Comparison of ENCODE assay signal across 12 cellular contexts in genomic region chr17:36850794-36851193, GRCh38.
A peak's percentile ranks its signal among the peaks of the same experiment; 100 is the strongest.
DNase-seq lines count a peak whose midpoint lies in the region; TF ChIP-seq lines count a peak whose summit lies in the region.
"Had no signal": no experiment of that assay in that cellular context is flagged by ENCODE, and none has a peak within 500 bp of the region (broad histone marks: within the 10 kb centered on the region; RNA-seq: fewer than 3 reads in every experiment).

No MANE protein-coding gene starts in this region.

- H3K27ac ChIP-seq in mammary epithelial cell (ENCODE audit: insufficient read depth, low read depth, low read length) = no peak overlapping the region
- H3K27ac ChIP-seq in substantia nigra (ENCODE audit: low read depth, low read length, poor library complexity, severe bottlenecking) = no peak overlapping the region
- no peak overlapping the region for H3K27ac ChIP-seq in CD8-positive, alpha-beta memory T cell (ENCODE audit: low read depth, low read length)
- H3K27ac ChIP-seq: psoas muscle had no signal

- no peaks in the 10 kb centered on the region for H3K9me3 ChIP-seq in mammary epithelial cell (replicated peaks; ENCODE audit: insufficient read depth, low read length)
- no peaks in the 10 kb centered on the region for H3K9me3 ChIP-seq in CD8-positive, alpha-beta memory T cell (ENCODE audit: low read length)
- H3K9me3 ChIP-seq: psoas muscle had no signal

- CTCF ChIA-PET in activated CD4-positive, alpha-beta T cell treated with anti-CD3 and anti-CD28 coated beads, Interleukin-2, amount 10 ng/mL, durations not matched to agents 7 days and 5 days (lab: Charles Lee) = no interaction called here
- CTCF ChIA-PET in mammary epithelial cell (lab: Charles Lee; ENCODE audit: low non-redundant PET) = no interaction called here
- CTCF ChIA-PET in CD8-positive, alpha-beta memory T cell (lab: Charles Lee) = no interaction called here

- no peaks in the 10 kb centered on the region for H3K27me3 Mint-ChIP-seq in activated CD4-positive, alpha-beta T cell treated with anti-CD3 and anti-CD28 coated beads, Interleukin-2, amount 10 ng/mL, durations not matched to agents 24 days and 14 days
- H3K27me3 Mint-ChIP-seq in activated CD4-positive, alpha-beta T cell treated with anti-CD3 and anti-CD28 coated beads, Interleukin-2, amount 10 ng/mL, durations not matched to agents 7 days and 5 days = no peaks in the 10 kb centered on the region
- peaks cover 1 to 25% of the 10 kb centered on the region in 2 donors for H3K27me3 Mint-ChIP-seq in CD8-positive, alpha-beta memory T cell

- peaks cover 3% of the 10 kb centered on the region for H3K9me3 Mint-ChIP-seq in activated CD4-positive, alpha-beta T cell treated with anti-CD3 and anti-CD28 coated beads, Interleukin-2, amount 10 ng/mL, durations not matched to agents 24 days and 14 days
- no peaks in the 10 kb centered on the region for H3K9me3 Mint-ChIP-seq in activated CD4-positive, alpha-beta T cell treated with anti-CD3 and anti-CD28 coated beads, Interleukin-2, amount 10 ng/mL, durations not matched to agents 7 days and 5 days
- no peaks in the 10 kb centered on the region for H3K9me3 Mint-ChIP-seq in CD8-positive, alpha-beta memory T cell
- H3K9me3 Mint-ChIP-seq: effector memory CD8-positive, alpha-beta T cell; T-helper 1 cell treated with Interleukin-12 subunit alpha and Interleukin-12 subunit beta and Interleukin-4 antibody, amounts not matched to agents 30 μg/mL and 1 μg/mL, for 36 hours had no signal

- no peak for DNase-seq in activated CD4-positive, alpha-beta T cell treated with anti-CD3 and anti-CD28 coated beads, Interleukin-2, amount 10 ng/mL, durations not matched to agents 24 days and 14 days
- no peak for DNase-seq in activated CD4-positive, alpha-beta T cell treated with anti-CD3 and anti-CD28 coated beads, Interleukin-2, amount 10 ng/mL, durations not matched to agents 7 days and 5 days
- peak; percentile 72 for DNase-seq in NCI-H226
- peak; percentile 66 for DNase-seq in mammary epithelial cell
- DNase-seq in pulmonary artery endothelial cell (ENCODE audit: low read depth, low spot score) = peak; percentile 51
- DNase-seq in substantia nigra (lab: John Stamatoyannopoulos, UW) = no peak
- DNase-seq in SIG-M5 treated with dmso at 0.1 percent for 504 hours (lab: John Stamatoyannopoulos, UW; ENCODE audit: unreplicated experiment) = no peak
- DNase-seq in CD8-positive, alpha-beta memory T cell = no peak
- DNase-seq: NCI-H2107, psoas muscle had no signal

- H3K36me3 ChIP-seq in mammary epithelial cell (ENCODE audit: insufficient read depth, low read length) = no peaks in the 10 kb centered on the region
- no peaks in the 10 kb centered on the region for H3K36me3 ChIP-seq in CD8-positive, alpha-beta memory T cell (ENCODE audit: insufficient read depth, low read length)

- H2AFZ ChIP-seq in mammary epithelial cell (ENCODE audit: low read depth, low read length) = no peak overlapping the region

- in situ Hi-C loops in mammary epithelial cell (cut with MboI; ENCODE audit: low sequenced_read_pairs in 2 of 2) = no loop called here

- no peaks in the 10 kb centered on the region for H3K79me2 ChIP-seq in mammary epithelial cell (ENCODE audit: insufficient read depth, low read length)

- 44% methylated on average over 5 of the region's 5 CpGs for WGBS in mammary epithelial cell (ENCODE audit: low coverage, missing lambda C conversion rate)

- H3K9ac ChIP-seq in mammary epithelial cell (ENCODE audit: insufficient read depth, low read length) = no peak overlapping the region

- intact Hi-C loops in activated CD4-positive, alpha-beta T cell treated with anti-CD3 and anti-CD28 coated beads, Interleukin-2, amount 10 ng/mL, durations not matched to agents 24 days and 14 days (cut with micrococcal nuclease) = no loop called here
- intact Hi-C loops in mammary epithelial cell (cut with micrococcal nuclease) = loop anchor here (1.0 to 10.0 kb wide), 2 partner anchors 197 to 634 kb away; partner anchors contain the start of gene DUSP14

- H3K27me3 ChIP-seq in mammary epithelial cell (ENCODE audit: insufficient read depth, low read length) = no peaks in the 10 kb centered on the region
- H3K27me3 ChIP-seq in CD8-positive, alpha-beta memory T cell (ENCODE audit: insufficient read depth, low read length, poor library complexity, severe bottlenecking) = no peaks in the 10 kb centered on the region

- H3K4me2 ChIP-seq in mammary epithelial cell (ENCODE audit: insufficient read depth, low read depth, low read length) = peak overlapping the region; percentile 1

- POLR2A ChIA-PET in activated CD4-positive, alpha-beta T cell treated with anti-CD3 and anti-CD28 coated beads, Interleukin-2, amount 10 ng/mL, durations not matched to agents 7 days and 5 days (lab: Charles Lee) = no interaction called here
- POLR2A ChIA-PET in CD8-positive, alpha-beta memory T cell (lab: Charles Lee) = no interaction called here

- peaks cover 34% of the 10 kb centered on the region for H3K4me1 ChIP-seq in mammary epithelial cell (ENCODE audit: insufficient read depth, low read length)
- no peaks in the 10 kb centered on the region for H3K4me1 ChIP-seq in CD8-positive, alpha-beta memory T cell (ENCODE audit: insufficient read depth, low read length)
- H3K4me1 ChIP-seq: psoas muscle had no signal

- no peaks in the 10 kb centered on the region for H4K20me1 ChIP-seq in mammary epithelial cell (ENCODE audit: insufficient read depth, low read length)

- peak overlapping the region; percentile 37 for H3K27ac Mint-ChIP-seq in activated CD4-positive, alpha-beta T cell treated with anti-CD3 and anti-CD28 coated beads, Interleukin-2, amount 10 ng/mL, durations not matched to agents 24 days and 14 days
- H3K27ac Mint-ChIP-seq in activated CD4-positive, alpha-beta T cell treated with anti-CD3 and anti-CD28 coated beads, Interleukin-2, amount 10 ng/mL, durations not matched to agents 7 days and 5 days = no peak overlapping the region
- no peak overlapping the region for H3K27ac Mint-ChIP-seq in CD8-positive, alpha-beta memory T cell
- H3K27ac Mint-ChIP-seq: T-helper 1 cell treated with Interleukin-12 subunit alpha and Interleukin-12 subunit beta and Interleukin-4 antibody, amounts not matched to agents 30 μg/mL and 1 μg/mL, for 36 hours had no signal

- no peak for TF ChIP-seq CTCF in mammary epithelial cell (conservative IDR thresholded peaks at IDR 0.05 in 1 of 2, IDR thresholded peaks at IDR 0.05 in 1 of 2; ENCODE audit: extremely low read depth in 1 of 2, insufficient read depth in 1 of 2, low read depth in 1 of 2, low read length in 2 of 2)

- dilution Hi-C loops in mammary epithelial cell (cut with HindIII; ENCODE audit: low sequenced_read_pairs) = no loop called here

- no TSS peak for BruUV-seq in mammary epithelial cell (replicated peaks; lab: Mats Ljungman, UMichigan)

- H3K4me3 ChIP-seq in mammary epithelial cell (replicated peaks in 1 of 3; ENCODE audit: insufficient read depth in 1 of 3, low read depth in 2 of 3, low read length in 3 of 3) = no peak overlapping the region
- H3K4me3 ChIP-seq in CD8-positive, alpha-beta memory T cell (ENCODE audit: low read length) = no peak overlapping the region
- H3K4me3 ChIP-seq: psoas muscle had no signal

- peaks cover 26% of the 10 kb centered on the region for H3K4me1 Mint-ChIP-seq in activated CD4-positive, alpha-beta T cell treated with anti-CD3 and anti-CD28 coated beads, Interleukin-2, amount 10 ng/mL, durations not matched to agents 24 days and 14 days
- peaks cover 17% of the 10 kb centered on the region for H3K4me1 Mint-ChIP-seq in activated CD4-positive, alpha-beta T cell treated with anti-CD3 and anti-CD28 coated beads, Interleukin-2, amount 10 ng/mL, durations not matched to agents 7 days and 5 days
- H3K4me1 Mint-ChIP-seq in CD8-positive, alpha-beta memory T cell = peaks cover 7 to 9% (median 7%) of the 10 kb centered on the region in 3 donors

- no peaks in the 10 kb centered on the region for H3K36me3 Mint-ChIP-seq in activated CD4-positive, alpha-beta T cell treated with anti-CD3 and anti-CD28 coated beads, Interleukin-2, amount 10 ng/mL, durations not matched to agents 24 days and 14 days (ENCODE audit: low read depth)
- H3K36me3 Mint-ChIP-seq in activated CD4-positive, alpha-beta T cell treated with anti-CD3 and anti-CD28 coated beads, Interleukin-2, amount 10 ng/mL, durations not matched to agents 7 days and 5 days (ENCODE audit: low read depth) = no peaks in the 10 kb centered on the region
- H3K36me3 Mint-ChIP-seq in CD8-positive, alpha-beta memory T cell = no peaks in the 10 kb centered on the region

- peak overlapping the region; percentile 34 for H3K4me3 Mint-ChIP-seq in activated CD4-positive, alpha-beta T cell treated with anti-CD3 and anti-CD28 coated beads, Interleukin-2, amount 10 ng/mL, durations not matched to agents 24 days and 14 days
- H3K4me3 Mint-ChIP-seq in activated CD4-positive, alpha-beta T cell treated with anti-CD3 and anti-CD28 coated beads, Interleukin-2, amount 10 ng/mL, durations not matched to agents 7 days and 5 days = no peak overlapping the region
- no peak overlapping the region for H3K4me3 Mint-ChIP-seq in CD8-positive, alpha-beta memory T cell
- H3K4me3 Mint-ChIP-seq: effector memory CD8-positive, alpha-beta T cell had no signal

Comparison
In these comparisons a context has a peak if more than half of its experiments do, and no peak if none do; other contexts are left out.
1. DNase-seq: peak in NCI-H226 (single experiment), mammary epithelial cell (single experiment) and pulmonary artery endothelial cell (single experiment); none in activated CD4-positive, alpha-beta T cell treated with anti-CD3 and anti-CD28 coated beads, Interleukin-2, amount 10 ng/mL, durations not matched to agents 24 days and 14 days (single experiment), activated CD4-positive, alpha-beta T cell treated with anti-CD3 and anti-CD28 coated beads, Interleukin-2, amount 10 ng/mL, durations not matched to agents 7 days and 5 days (single experiment), substantia nigra (0 of 49), SIG-M5 treated with dmso at 0.1 percent for 504 hours (single experiment) and CD8-positive, alpha-beta memory T cell (0 of 5).